In the genomic region with DNA sequence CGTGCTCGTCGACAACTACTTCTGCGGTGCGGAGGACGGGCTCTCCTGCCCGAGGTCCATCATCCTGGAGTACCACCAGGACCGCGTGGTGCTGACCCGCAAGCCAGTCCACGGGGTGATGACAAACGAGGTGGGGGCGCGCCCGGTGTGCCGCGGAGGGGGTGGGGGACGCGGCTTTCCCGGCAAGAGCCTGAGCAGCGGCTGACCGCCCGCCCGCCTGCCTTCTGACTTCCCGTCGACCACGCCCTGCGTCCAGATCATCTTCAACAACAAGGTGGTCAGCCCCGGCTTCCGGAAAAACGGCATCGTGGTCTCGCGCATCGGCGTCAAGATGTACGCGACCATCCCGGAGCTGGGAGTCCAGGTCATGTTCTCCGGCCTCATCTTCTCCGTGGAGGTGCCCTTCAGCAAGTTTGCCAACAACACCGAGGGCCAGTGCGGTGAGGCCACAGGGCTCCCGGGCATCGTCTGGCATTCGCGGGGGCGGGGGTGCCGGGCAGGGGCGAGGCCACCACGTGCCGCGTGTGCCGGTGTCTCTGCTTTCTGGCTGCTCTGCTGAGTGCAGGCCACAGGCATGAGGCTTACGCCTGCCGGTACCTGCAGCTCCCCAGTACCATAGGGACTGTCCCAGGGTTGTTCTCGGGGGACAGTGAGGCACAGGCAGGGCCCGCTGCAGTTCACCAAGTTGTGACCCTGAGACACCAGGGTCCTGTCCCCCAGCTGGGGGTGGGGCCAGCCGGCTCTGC, we compare ENCODE assay signal across 22 cellular contexts. TPM values are rescaled to one million over a fixed set of nuclear protein-coding genes. Genes with fewer than 3 reads are reported as not detected.
DNase-seq lines count a peak whose midpoint lies in the region; ATAC-seq and TF ChIP-seq lines count a peak whose summit lies in the region.
"Had no signal": no experiment of that assay in that cellular context is flagged by ENCODE, and none has a peak within 500 bp of the region (broad histone marks: within the 10 kb centered on the region; RNA-seq: fewer than 3 reads in every experiment).

No MANE protein-coding gene starts in this region.

- H3K4me3 ChIP-seq in ascending aorta (no peak overlapping the region), mucosa of descending colon (no peak overlapping the region), transverse colon (no peak overlapping the region)
- H3K4me3 ChIP-seq: GM23248, smooth muscle cell had no signal

- ATAC-seq in mucosa of descending colon (no peak), GM19463 (IDR thresholded peaks at IDR 0.05; ENCODE audit: unreplicated experiment) (no peak)
- ATAC-seq: activated CD8-positive, alpha-beta memory T cell treated with anti-CD3 and anti-CD28 coated beads, Interleukin-2, amount 10 ng/mL, durations not matched to agents 7 days and 5 days; foreskin keratinocyte had no signal

- in situ Hi-C loops in transverse colon (cut with MboI; ENCODE audit: low pct_ligation_motif_present in 1 of 4, low pct_unique_long_range_greater_than_20kb in 1 of 4, low sequenced_read_pairs in 3 of 4), result no loop called here

- H3K27ac ChIP-seq in ascending aorta (no peak overlapping the region), transverse colon (no peak overlapping the region)
- H3K27ac ChIP-seq: foreskin keratinocyte, GM23248, parathyroid adenoma had no signal

- peak; percentile 56 for DNase-seq in activated effector memory CD4-positive, alpha-beta T cell treated with anti-CD3 and anti-CD28 coated beads, Interleukin-2, amount 50 U/mL, for 16 hours
- no peak for DNase-seq in activated effector memory CD4-positive, alpha-beta T cell treated with Interleukin-2 at 50 U/mL for 16 hours
- DNase-seq in ascending aorta (ENCODE audit: low spot score in 2 of 2) (peak; percentile 1 to 48), mucosa of descending colon (peak in 2 of 3 donors; percentile 17 to 44), transverse colon (peak; percentile 6), germinal center (ENCODE audit: low spot score) (no peak), NCI-H2196 treated with DMSO at 0.1 percent for 48 hours (lab: John Stamatoyannopoulos, UW; ENCODE audit: unreplicated experiment) (no peak)
- DNase-seq: activated CD4-positive, alpha-beta T cell treated with anti-CD3 and anti-CD28 coated beads for 1 hour; activated CD8-positive, alpha-beta memory T cell treated with anti-CD3 and anti-CD28 coated beads, Interleukin-2, amount 10 ng/mL, durations not matched to agents 7 days and 5 days; DMS79 treated with DMSO at 0.1 percent for 48 hours; foreskin keratinocyte; GM23248; NCI-H69; stimulated activated CD8-positive, alpha-beta memory T cell treated with anti-CD3 and anti-CD28 coated beads, Interleukin-4, amount 100 ng/mL, for 48 hours had no signal

- no peak for TF ChIP-seq EP300 in transverse colon (IDR thresholded peaks at IDR 0.05; ENCODE audit: low read depth)

- 96% methylated on average over 56 of the region's 59 CpGs; no CpG with 5 or more reads in 1 of the 2 donors for WGBS in transverse colon (ENCODE audit: low coverage in 1 of 2), 2 donors

- H3K36me3 ChIP-seq in ascending aorta (no peaks in the 10 kb centered on the region), mucosa of descending colon (ENCODE audit: low read depth) (no peaks in the 10 kb centered on the region), transverse colon (no peaks in the 10 kb centered on the region)

- H3K27me3 ChIP-seq in ascending aorta (no peaks in the 10 kb centered on the region), transverse colon (peaks cover 34% of the 10 kb centered on the region)

- no peak for TF ChIP-seq CTCF in ascending aorta (IDR thresholded peaks at IDR 0.05)
- TF ChIP-seq CTCF in mucosa of descending colon (IDR thresholded peaks at IDR 0.05), result no peak
- no peak for TF ChIP-seq CTCF in transverse colon (IDR thresholded peaks at IDR 0.05)

- TF ChIP-seq POLR2A in transverse colon (IDR thresholded peaks at IDR 0.05), result no peak

- intact Hi-C loops in ascending aorta (cut with DNase I) (no loop called here), mucosa of descending colon (cut with DNase I, micrococcal nuclease) (no loop called here), transverse colon (cut with DNase I; ENCODE audit: low total_unique reads) (no loop called here)

- no peaks in the 10 kb centered on the region for H3K9me3 ChIP-seq in ascending aorta
- no peaks in the 10 kb centered on the region for H3K9me3 ChIP-seq in mucosa of descending colon
- no peaks in the 10 kb centered on the region for H3K9me3 ChIP-seq in transverse colon

- H3K4me1 ChIP-seq in ascending aorta, result no peaks in the 10 kb centered on the region
- peaks cover 2% of the 10 kb centered on the region for H3K4me1 ChIP-seq in mucosa of descending colon (ENCODE audit: low read depth)
- peaks cover 0 to 4% (median 1%) of the 10 kb centered on the region in 4 donors for H3K4me1 ChIP-seq in transverse colon
- H3K4me1 ChIP-seq: foreskin keratinocyte, parathyroid adenoma had no signal

RNA-seq across cellular contexts. Expression of gene MUC5B, which starts 28.5 kb away (rescaled TPM):
- total RNA-seq in ascending aorta, result under 0.01 TPM
- 100 to 1,000 TPM; 133 to 431 (median 135) TPM for total RNA-seq in mucosa of descending colon
- 100 to 1,000 TPM in 2 of 4 donors, 10 to 100 TPM in 2; 58.0 to 825 (median 85.6) TPM for total RNA-seq in transverse colon
- total RNA-seq: A673; activated CD8-positive, alpha-beta memory T cell treated with anti-CD3 and anti-CD28 coated beads, Interleukin-2, amount 10 ng/mL, durations not matched to agents 7 days and 5 days; CD4-positive, alpha-beta T cell; foreskin keratinocyte; GM23248; LHCN-M2; smooth muscle cell; temporal lobe had no signal

RNA-seq across cellular contexts. Expression of gene MUC5AC, which starts 36.7 kb away (rescaled TPM):
- total RNA-seq in ascending aorta (0.11 TPM), mucosa of descending colon (under 1 TPM in 2 of 3 donors, not detected in 1; 0.03 to 0.63 TPM), transverse colon (not detected)
- total RNA-seq: A673; activated CD8-positive, alpha-beta memory T cell treated with anti-CD3 and anti-CD28 coated beads, Interleukin-2, amount 10 ng/mL, durations not matched to agents 7 days and 5 days; CD4-positive, alpha-beta T cell; foreskin keratinocyte; GM23248; HT1080; LHCN-M2; smooth muscle cell had no signal

Comparison
In these comparisons a context has a peak if more than half of its experiments do, and no peak if none do; other contexts are left out.
1. DNase-seq: peak in activated effector memory CD4-positive, alpha-beta T cell treated with anti-CD3 and anti-CD28 coated beads, Interleukin-2, amount 50 U/mL, for 16 hours (single experiment), ascending aorta (2 of 2), mucosa of descending colon (2 of 3) and transverse colon (single experiment); none in activated effector memory CD4-positive, alpha-beta T cell treated with Interleukin-2 at 50 U/mL for 16 hours (single experiment), germinal center (single experiment) and NCI-H2196 treated with DMSO at 0.1 percent for 48 hours (single experiment).
2. RNA of gene MUC5B, which starts 28.5 kb away (total RNA-seq): 133 to 431 TPM in mucosa of descending colon and 58.0 to 825 TPM in transverse colon; under 0.01 TPM in ascending aorta (single experiment); every median in the first group is over 10 times any median in the second.